ENCODE assay signal across 1 cellular context in the genomic region with DNA sequence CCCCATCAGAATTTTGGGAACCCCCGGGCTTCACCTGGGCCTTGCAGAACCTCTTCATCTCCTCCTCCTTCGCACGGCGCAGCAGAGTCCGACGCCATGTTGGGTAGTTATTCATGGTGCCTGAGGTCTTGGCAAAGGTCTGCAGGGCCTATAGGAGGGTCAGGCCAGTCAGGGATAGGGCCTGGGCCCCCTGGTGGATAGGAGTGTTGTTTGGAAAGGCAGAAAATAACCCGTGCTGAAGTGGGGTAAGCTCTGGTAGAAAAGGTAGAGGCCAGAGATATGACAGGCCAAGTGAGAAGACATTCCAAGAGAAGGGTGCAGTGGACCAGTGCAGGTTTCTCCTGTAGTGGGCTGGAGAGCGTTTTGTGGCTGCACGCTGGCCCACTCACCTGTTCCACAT.
TF ChIP-seq lines count a peak whose summit lies in the region.

No MANE protein-coding gene starts in this region.

TF ChIP-seq in HepG2, 621 proteins besides CTCF, POLR2A, EP300 and RAD21:
- TF ChIP-seq, protein P1, sequence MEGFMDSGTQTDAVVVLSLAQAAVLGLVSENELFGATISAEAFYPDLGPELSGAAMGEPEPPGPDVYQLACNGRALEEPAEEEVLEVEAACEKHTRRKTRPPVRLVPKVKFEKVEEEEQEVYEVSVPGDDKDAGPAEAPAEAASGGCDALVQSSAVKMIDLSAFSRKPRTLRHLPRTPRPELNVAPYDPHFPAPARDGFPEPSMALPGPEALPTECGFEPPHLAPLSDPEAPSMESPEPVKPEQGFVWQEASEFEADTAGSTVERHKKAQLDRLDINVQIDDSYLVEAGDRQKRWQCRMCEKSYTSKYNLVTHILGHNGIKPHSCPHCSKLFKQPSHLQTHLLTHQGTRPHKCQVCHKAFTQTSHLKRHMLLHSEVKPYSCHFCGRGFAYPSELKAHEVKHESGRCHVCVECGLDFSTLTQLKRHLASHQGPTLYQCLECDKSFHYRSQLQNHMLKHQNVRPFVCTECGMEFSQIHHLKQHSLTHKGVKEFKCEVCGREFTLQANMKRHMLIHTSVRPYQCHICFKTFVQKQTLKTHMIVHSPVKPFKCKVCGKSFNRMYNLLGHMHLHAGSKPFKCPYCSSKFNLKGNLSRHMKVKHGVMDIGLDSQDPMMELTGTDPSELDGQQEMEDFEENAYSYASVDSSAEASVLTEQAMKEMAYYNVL (CRISPR knock-in tag; IDR thresholded peaks at IDR 0.05; ENCODE audit: borderline replicate concordance) = no peak
- TF ChIP-seq SMC3 (IDR thresholded peaks at IDR 0.05; ENCODE audit: low read length) (0 out of 2 replicates have a peak, but pooled peaks have one; percentile 15), RFXANK (CRISPR knock-in tag; IDR thresholded peaks at IDR 0.05) (no peak), ZIK1 (CRISPR knock-in tag; IDR thresholded peaks at IDR 0.05; ENCODE audit: borderline replicate concordance, low read depth) (no peak), CEBPB (IDR thresholded peaks at IDR 0.05; ENCODE audit: borderline replicate concordance, low read depth, low read length) (no peak), ZC3H4 (CRISPR knock-in tag; IDR thresholded peaks at IDR 0.05; ENCODE audit: borderline replicate concordance) (no peak), FOSL2 (CRISPR knock-in tag; IDR thresholded peaks at IDR 0.05) (no peak), BRD4 (CRISPR knock-in tag; IDR thresholded peaks at IDR 0.05) (no peak), ZNF44 (CRISPR knock-in tag; IDR thresholded peaks at IDR 0.05) (no peak), STAG1 (CRISPR knock-in tag; IDR thresholded peaks at IDR 0.05) (peak; percentile 24; the same call in 1 of the 2 replicates), CC2D1A (CRISPR knock-in tag; IDR thresholded peaks at IDR 0.05) (no peak), XRCC5 (optimal IDR thresholded peaks at IDR 0.05; ENCODE audit: low read length) (peak; percentile 25), ZNF878 (CRISPR knock-in tag; IDR thresholded peaks at IDR 0.05) (no peak)
- TF ChIP-seq, protein P2, sequence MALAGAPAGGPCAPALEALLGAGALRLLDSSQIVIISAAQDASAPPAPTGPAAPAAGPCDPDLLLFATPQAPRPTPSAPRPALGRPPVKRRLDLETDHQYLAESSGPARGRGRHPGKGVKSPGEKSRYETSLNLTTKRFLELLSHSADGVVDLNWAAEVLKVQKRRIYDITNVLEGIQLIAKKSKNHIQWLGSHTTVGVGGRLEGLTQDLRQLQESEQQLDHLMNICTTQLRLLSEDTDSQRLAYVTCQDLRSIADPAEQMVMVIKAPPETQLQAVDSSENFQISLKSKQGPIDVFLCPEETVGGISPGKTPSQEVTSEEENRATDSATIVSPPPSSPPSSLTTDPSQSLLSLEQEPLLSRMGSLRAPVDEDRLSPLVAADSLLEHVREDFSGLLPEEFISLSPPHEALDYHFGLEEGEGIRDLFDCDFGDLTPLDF (CRISPR knock-in tag; IDR thresholded peaks at IDR 0.05) = no peak
